In genomic region chr1:201025571-201026002, GRCh38 we compare ENCODE assay signal across 9 cellular contexts. TPM values are rescaled to one million over a fixed set of nuclear protein-coding genes. Genes with fewer than 3 reads are reported as not detected.
A peak's percentile ranks its signal among the peaks of the same experiment; 100 is the strongest.
DNase-seq lines count a peak whose midpoint lies in the region; TF ChIP-seq lines count a peak whose summit lies in the region.
"Had no signal": no experiment of that assay in that cellular context is flagged by ENCODE, and none has a peak within 500 bp of the region (broad histone marks: within the 10 kb centered on the region; RNA-seq: fewer than 3 reads in every experiment).

No MANE protein-coding gene starts in this region.

- H3K4ac ChIP-seq in H9 (ENCODE audit: low read depth, low read length), result no peak overlapping the region

- no peak overlapping the region for H3K27ac Mint-ChIP-seq in H9

- no peak for TF ChIP-seq POLR2A in uterus (IDR thresholded peaks at IDR 0.05)

- POLR2A ChIA-PET in SK-N-SH (lab: Yijun Ruan, JAX), result no interaction called here

- no peaks in the 10 kb centered on the region for H3K9me3 Mint-ChIP-seq in H9

- peak; percentile 65 for TF ChIP-seq CTCF in H9 (conservative IDR thresholded peaks at IDR 0.05)
- peak; percentile 51 for TF ChIP-seq CTCF in SK-N-SH (IDR thresholded peaks at IDR 0.05)
- no peak for TF ChIP-seq CTCF in uterus (IDR thresholded peaks at IDR 0.05)

- H2AFZ ChIP-seq in H9 (ENCODE audit: low read length) (no peak overlapping the region), SK-N-SH (ENCODE audit: low read depth) (no peak overlapping the region)

- H3K27me3 ChIP-seq in H9 (ENCODE audit: insufficient read depth, low read length) (no peaks in the 10 kb centered on the region), SK-N-SH (ENCODE audit: insufficient read depth) (no peaks in the 10 kb centered on the region), uterus (no peaks in the 10 kb centered on the region)

- no peak overlapping the region for H2BK15ac ChIP-seq in H9 (ENCODE audit: low read depth, low read length)

- H3K9me2 ChIP-seq in SK-N-SH, result no peaks in the 10 kb centered on the region

- no peak overlapping the region for H2AK5ac ChIP-seq in H9 (ENCODE audit: insufficient read length, low read length)

- H3K36me3 ChIP-seq in SK-N-SH (replicated peaks in 1 of 2; ENCODE audit: control insufficient read depth in 1 of 2, insufficient read depth in 2 of 2, low read length in 1 of 2), result no peaks in the 10 kb centered on the region
- no peaks in the 10 kb centered on the region for H3K36me3 ChIP-seq in uterus

- WGBS in H9 (ENCODE audit: extremely low coverage, insufficient read length, low lambda C conversion rate), result no CpG with 5 or more reads among the region's 7 CpGs
- 51% methylated on average over 6 of the region's 7 CpGs for WGBS in SK-N-SH (ENCODE audit: low lambda C conversion rate)

- no peak overlapping the region for H2BK120ac ChIP-seq in H9 (ENCODE audit: low read depth, low read length, poor library complexity, severe bottlenecking)

- DNase-seq in D341Med (ENCODE audit: low spot score) (peak; percentile 75), H9 (peak; percentile 66), SK-N-SH (no peak), iris pigment epithelial cell (ENCODE audit: low read depth) (peak; percentile 39), SW480 (ENCODE audit: low spot score) (no peak), uterus (no peak), NCI-H1436 (lab: John Stamatoyannopoulos, UW) (no peak), cardiac septum (ENCODE audit: low spot score) (no peak)

- peaks cover 12% of the 10 kb centered on the region for H3K27me3 Mint-ChIP-seq in H9 (ENCODE audit: low read depth)

- H3K9me3 ChIP-seq in H9 (ENCODE audit: control insufficient read depth, low read depth, low read length), result no peaks in the 10 kb centered on the region
- no peaks in the 10 kb centered on the region for H3K9me3 ChIP-seq in SK-N-SH
- H3K9me3 ChIP-seq in uterus, result no peaks in the 10 kb centered on the region

- H3K9ac ChIP-seq in H9 (ENCODE audit: extremely low read depth, insufficient read length, low read length), result no peak overlapping the region
- no peak overlapping the region for H3K9ac ChIP-seq in SK-N-SH

- no peak overlapping the region for H2BK12ac ChIP-seq in H9 (ENCODE audit: insufficient read length, low read depth, low read length)

- intact Hi-C loops in uterus (cut with DNase I; ENCODE audit: low total_unique reads) (no loop called here), cardiac septum (cut with DNase I) (no loop called here)

- H3K27ac ChIP-seq in H9 (ENCODE audit: insufficient read length, low read depth, low read length) (no peak overlapping the region), SK-N-SH (ENCODE audit: low read depth in 2 of 2, low read length in 1 of 2) (peak overlapping the region in 1 of 2 experiments; percentile 36; a peak in 2 of 4 replicates), uterus (no peak overlapping the region)
- H3K27ac ChIP-seq: SK-N-MC had no signal

- peaks cover 45 to 47% of the 10 kb centered on the region in 2 experiments for H3K4me1 Mint-ChIP-seq in H9

- no peak overlapping the region for H4K5ac ChIP-seq in H9 (ENCODE audit: insufficient read length, low read depth, low read length)

- TF ChIP-seq EP300 in SK-N-SH (IDR thresholded peaks at IDR 0.05; ENCODE audit: borderline replicate concordance in 1 of 2, low read depth in 1 of 2, low read length in 1 of 2), result no peak

- no peak overlapping the region for H3K4me3 ChIP-seq in SK-N-SH (ENCODE audit: low read depth in 2 of 2, low read length in 1 of 2)
- no peak overlapping the region for H3K4me3 ChIP-seq in uterus
- H3K4me3 ChIP-seq: SK-N-MC had no signal

- H4K20me1 ChIP-seq in H9 (ENCODE audit: control insufficient read depth, insufficient read depth, insufficient read length), result no peaks in the 10 kb centered on the region
- no peaks in the 10 kb centered on the region for H4K20me1 ChIP-seq in SK-N-SH (ENCODE audit: insufficient read depth)

- H2BK5ac ChIP-seq in H9 (ENCODE audit: insufficient read length, low read length), result no peak overlapping the region

- peak overlapping the region in 1 of 2 experiments; percentile 83; a peak in 4 of 5 replicates for H3K4me3 Mint-ChIP-seq in H9

- TF ChIP-seq RAD21 in SK-N-SH (IDR thresholded peaks at IDR 0.05; ENCODE audit: low read length), result no peak

- H2BK20ac ChIP-seq in H9 (ENCODE audit: low read depth, low read length, poor library complexity, severe bottlenecking), result no peak overlapping the region

- no peak overlapping the region for H3K23ac ChIP-seq in H9 (ENCODE audit: insufficient read length, low read depth, low read length)

- H3K4me2 ChIP-seq in H9 (ENCODE audit: insufficient read depth, insufficient read length, low read length) (peak overlapping the region; percentile 57), SK-N-SH (0 out of 2 replicates have a peak overlapping the region, but pooled peaks have one; percentile 24)

- H3K56ac ChIP-seq in H9 (ENCODE audit: insufficient read length, low read depth, low read length), result no peak overlapping the region

- H3T11ph ChIP-seq in H9 (ENCODE audit: low read length), result no peak overlapping the region

- peaks cover 16% of the 10 kb centered on the region for H3K4me1 ChIP-seq in H9 (ENCODE audit: insufficient read depth, low read length)
- H3K4me1 ChIP-seq in SK-N-SH (ENCODE audit: control insufficient read depth in 1 of 2, insufficient read depth in 2 of 2, low read depth in 1 of 2, low read length in 1 of 2), result peaks cover 5 to 7% of the 10 kb centered on the region in 2 experiments; a peak in 1 of 4 replicates
- peaks cover 0 to 10% of the 10 kb centered on the region in 2 donors for H3K4me1 ChIP-seq in uterus

- CTCF ChIA-PET in SK-N-SH (lab: Yijun Ruan, JAX), result interaction anchor here (0.6 to 8.9 kb wide), 11 partner anchors 9 to 403 kb away, joined by 3 to 92 read pairs (median 4); no protein-coding TSS in a partner anchor

- no peak overlapping the region for H4K8ac ChIP-seq in H9 (replicated peaks; ENCODE audit: insufficient read length, low read depth, low read length)

- H3K79me1 ChIP-seq in H9 (ENCODE audit: insufficient read depth, low read depth, low read length, poor library complexity, severe bottlenecking), result no peaks in the 10 kb centered on the region

- H3F3A ChIP-seq in SK-N-SH (replicated peaks; ENCODE audit: insufficient read depth), result no peaks in the 10 kb centered on the region

- no peak overlapping the region for H3K18ac ChIP-seq in H9 (ENCODE audit: insufficient read length, low read depth, low read length)

- no peak overlapping the region for H3K14ac ChIP-seq in H9 (ENCODE audit: insufficient read depth, low read length)

- H3K79me2 ChIP-seq in H9 (ENCODE audit: insufficient read depth, low read length) (no peaks in the 10 kb centered on the region), SK-N-SH (ENCODE audit: insufficient read depth) (no peaks in the 10 kb centered on the region; the same call in 1 of the 2 replicates)

- peaks cover 0 to 11% (median 0%) of the 10 kb centered on the region in 3 experiments; a peak in 2 of 7 replicates for H3K36me3 Mint-ChIP-seq in H9 (ENCODE audit: insufficient read depth in 1 of 3, low read depth in 3 of 3)

- H4K91ac ChIP-seq in H9 (ENCODE audit: insufficient read length, low read depth, low read length), result no peak overlapping the region

- peaks cover 14% of the 10 kb centered on the region for H3K23me2 ChIP-seq in H9 (ENCODE audit: insufficient read length, low read depth, low read length, poor library complexity, severe bottlenecking)

TF ChIP-seq in SK-N-SH, 30 proteins besides CTCF, POLR2A, EP300 and RAD21:
- TF ChIP-seq POLR2AphosphoS5 (IDR thresholded peaks at IDR 0.05; ENCODE audit: low read depth, low read length), result no peak
- TF ChIP-seq, protein P1, sequence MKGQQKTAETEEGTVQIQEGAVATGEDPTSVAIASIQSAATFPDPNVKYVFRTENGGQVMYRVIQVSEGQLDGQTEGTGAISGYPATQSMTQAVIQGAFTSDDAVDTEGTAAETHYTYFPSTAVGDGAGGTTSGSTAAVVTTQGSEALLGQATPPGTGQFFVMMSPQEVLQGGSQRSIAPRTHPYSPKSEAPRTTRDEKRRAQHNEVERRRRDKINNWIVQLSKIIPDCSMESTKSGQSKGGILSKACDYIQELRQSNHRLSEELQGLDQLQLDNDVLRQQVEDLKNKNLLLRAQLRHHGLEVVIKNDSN (IDR thresholded peaks at IDR 0.05; ENCODE audit: borderline replicate concordance, low read depth), result no peak
- no peak for TF ChIP-seq SIN3A (IDR thresholded peaks at IDR 0.05; ENCODE audit: borderline replicate concordance, low read depth, low read length)
- no peak for TF ChIP-seq TAF1 (IDR thresholded peaks at IDR 0.05; ENCODE audit: borderline replicate concordance, low read depth, low read length)
- TF ChIP-seq, protein P2, sequence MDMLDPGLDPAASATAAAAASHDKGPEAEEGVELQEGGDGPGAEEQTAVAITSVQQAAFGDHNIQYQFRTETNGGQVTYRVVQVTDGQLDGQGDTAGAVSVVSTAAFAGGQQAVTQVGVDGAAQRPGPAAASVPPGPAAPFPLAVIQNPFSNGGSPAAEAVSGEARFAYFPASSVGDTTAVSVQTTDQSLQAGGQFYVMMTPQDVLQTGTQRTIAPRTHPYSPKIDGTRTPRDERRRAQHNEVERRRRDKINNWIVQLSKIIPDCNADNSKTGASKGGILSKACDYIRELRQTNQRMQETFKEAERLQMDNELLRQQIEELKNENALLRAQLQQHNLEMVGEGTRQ (IDR thresholded peaks at IDR 0.05; ENCODE audit: borderline replicate concordance, low read depth, low read length), result no peak

RNA-seq across cellular contexts. Expression of gene KIF21B, which starts 2.1 kb away (rescaled TPM):
- total RNA-seq in H9 (2021), result 7.0 and 7.5 TPM in 2 replicates
- 0.24 and 0.26 TPM in 2 replicates for polyA plus RNA-seq in SK-N-SH (2012; rRNA removed)
- polyA plus RNA-seq in SK-N-SH (2012; cell fraction: cytosol; rRNA removed), result 0.08 and 0.14 TPM in 2 replicates
- polyA plus RNA-seq in SK-N-SH (2012; cell fraction: nucleus; rRNA removed), result 0.50 and 0.63 TPM in 2 replicates
- 10 to 100 TPM in 1 of 4 donors, 1 to 10 TPM in 2, under 1 TPM in 1; 0.29 to 11.3 (median 2.4) TPM for total RNA-seq in uterus
- total RNA-seq in cardiac septum, result 0.73 TPM

Comparison
In these comparisons a context has a peak if more than half of its experiments do, and no peak if none do; other contexts are left out.
1. DNase-seq: peak in D341Med (single experiment), H9 (single experiment) and iris pigment epithelial cell (single experiment); none in SK-N-SH (single experiment), SW480 (single experiment), uterus (0 of 2), NCI-H1436 (single experiment) and cardiac septum (single experiment).
2. CTCF ChIP-seq: peak in H9 (single experiment) and SK-N-SH (single experiment); none in uterus (0 of 4).